Comparison of ENCODE assay signal across 7 cellular contexts in the genomic region with DNA sequence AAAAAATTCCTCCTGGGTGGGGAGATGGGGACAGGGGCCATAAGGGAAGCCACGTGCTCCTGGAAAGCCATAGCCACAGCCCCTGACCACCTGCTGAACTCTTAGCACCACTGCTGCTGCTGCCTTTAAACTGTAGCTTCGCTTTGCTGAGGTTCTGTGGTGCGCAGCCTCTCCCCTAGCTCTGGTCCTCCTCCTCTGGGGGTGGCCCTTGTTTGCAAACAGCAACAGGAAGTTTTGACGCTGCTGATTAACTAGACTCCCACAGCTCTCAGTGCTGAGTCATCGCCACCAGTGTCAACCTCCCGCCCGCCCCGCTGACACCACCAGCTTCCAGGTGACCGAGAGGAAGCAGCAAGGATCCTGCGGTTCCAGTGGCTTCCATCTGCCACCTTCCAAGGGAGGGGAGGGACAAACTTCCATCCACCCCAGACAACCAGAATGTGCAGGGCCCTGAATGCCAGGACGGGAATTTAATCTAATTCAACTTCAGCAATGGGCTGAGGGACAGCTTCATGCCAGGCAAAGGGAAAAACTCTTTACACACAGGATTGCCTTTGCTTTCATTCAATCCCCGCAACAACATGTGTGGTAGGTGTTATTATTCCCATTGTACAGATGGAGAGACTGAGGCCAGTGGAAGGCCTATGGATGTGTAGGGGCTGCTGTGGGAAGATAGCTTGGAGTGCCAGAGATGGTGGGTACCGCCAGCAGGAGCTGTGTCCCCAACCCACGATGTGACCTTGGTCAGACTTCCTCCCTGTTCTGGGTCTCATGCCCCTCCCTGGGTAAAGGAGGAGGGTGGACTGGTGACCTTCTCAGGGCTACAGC. TPM values are rescaled to one million over a fixed set of nuclear protein-coding genes. Genes with fewer than 3 reads are reported as not detected.
DNase-seq lines count a peak whose midpoint lies in the region; ATAC-seq and TF ChIP-seq lines count a peak whose summit lies in the region.

No MANE protein-coding gene starts in this region.

- CTCF ChIA-PET in HCT116 (lab: Charles Lee): interaction anchor here (1.3 to 2.9 kb wide), 4 partner anchors 9 to 49 kb away, joined by 3 to 15 read pairs (median 6); no protein-coding TSS in a partner anchor
- CTCF ChIA-PET in activated CD4-positive, alpha-beta T cell treated with anti-CD3 and anti-CD28 coated beads for 36 hours (lab: Charles Lee): interaction anchor here (0.6 to 1.4 kb wide), 7 partner anchors 8 to 209 kb away, joined by 3 to 6 read pairs (median 3); no protein-coding TSS in a partner anchor

- TF ChIP-seq CTCF in HCT116 (IDR thresholded peaks at IDR 0.05 in 2 of 3, conservative IDR thresholded peaks at IDR 0.05 in 1 of 3; ENCODE audit: borderline replicate concordance in 1 of 3, insufficient read depth in 1 of 3, low read depth in 2 of 3, low read length in 2 of 3): no peak

- no peak overlapping the region for H2AFZ ChIP-seq in HCT116 (ENCODE audit: low read depth, low read length, poor library complexity, severe bottlenecking)

- H3K4me2 ChIP-seq in HCT116 (ENCODE audit: low read length): peak overlapping the region; percentile 69

- H3K4me1 ChIP-seq in HCT116 (ENCODE audit: control insufficient read depth in 1 of 2, insufficient read depth in 2 of 2, low read length in 2 of 2) (peaks cover 54 to 66% of the 10 kb centered on the region in 2 experiments), duodenal mucosa (ENCODE audit: control insufficient read depth in 1 of 2, insufficient read depth in 2 of 2, low read length in 2 of 2) (peaks cover 32 to 35% of the 10 kb centered on the region in 2 donors)

- no peaks in the 10 kb centered on the region for H3K27me3 ChIP-seq in HCT116 (ENCODE audit: insufficient read depth, low read length)
- H3K27me3 ChIP-seq in MG63: no peaks in the 10 kb centered on the region
- H3K27me3 ChIP-seq in duodenal mucosa (ENCODE audit: control insufficient read depth in 1 of 2, insufficient read depth in 2 of 2, low read length in 2 of 2): no peaks in the 10 kb centered on the region

- no peak for TF ChIP-seq RAD21 in HCT116 (IDR thresholded peaks at IDR 0.05; ENCODE audit: low read depth)

- H3K9ac ChIP-seq in HCT116 (ENCODE audit: low read length) (peak overlapping the region; percentile 47), duodenal mucosa (ENCODE audit: low read depth in 1 of 2, low read length in 2 of 2) (peak overlapping the region; percentile 9 to 45)

- POLR2A ChIA-PET in HCT116 (lab: Charles Lee): interaction anchor here (0.8 to 1.5 kb wide), 3 partner anchors 19 to 46 kb away, joined by 3 read pairs; no protein-coding TSS in a partner anchor
- POLR2A ChIA-PET in activated CD4-positive, alpha-beta T cell treated with anti-CD3 and anti-CD28 coated beads for 36 hours (lab: Charles Lee): interaction anchor here (0.6 to 0.7 kb wide), 2 partner anchors 37 to 75 kb away, joined by 3 read pairs; partner anchors contain the start of gene KATNB1

- RAD21 ChIA-PET in HCT116 (lab: Charles Lee; ENCODE audit: low non-redundant PET in 1 of 2, low total read pairs in 2 of 2, uncharacterized antibody in 2 of 2, unreplicated experiment in 2 of 2): interaction anchor here in 1 of 2 experiments (0.6 to 1.2 kb wide), 2 partner anchors 9 to 53 kb away, joined by 3 read pairs; partner anchors contain the start of gene KIFC3

- no peak overlapping the region for H3K4me3 Mint-ChIP-seq in activated CD4-positive, alpha-beta T cell treated with anti-CD3 and anti-CD28 coated beads for 36 hours
- no peak overlapping the region for H3K4me3 Mint-ChIP-seq in stimulated activated naive B cell treated with anti-CD40 and anti-IgM and Interleukin-4, amounts not matched to agents 10 μg/mL and 1 μg/mL and 100 μg/mL, for 72 hours

- H3K27ac ChIP-seq in HCT116 (ENCODE audit: low read depth, low read length) (peak overlapping the region; percentile 71), duodenal mucosa (ENCODE audit: low read depth, low read length) (peak overlapping the region; percentile 63)

- intact Hi-C loops in HCT116 (cut with micrococcal nuclease): no loop called here
- intact Hi-C loops in activated CD4-positive, alpha-beta T cell treated with anti-CD3 and anti-CD28 coated beads for 36 hours (cut with DNase I, micrococcal nuclease): loop anchor here in 1 of 2 experiments (1.0 to 2.0 kb wide), 2 partner anchors 8 to 190 kb away; partner anchors contain the start of genes KIFC3, USB1 and ZNF319

- H3K4me3 ChIP-seq in HCT116 (replicated peaks in 1 of 2; ENCODE audit: low read depth in 1 of 2, low read length in 2 of 2): peak overlapping the region in 1 of 2 experiments; percentile 24; a peak in 2 of 4 replicates
- H3K4me3 ChIP-seq in MG63: no peak overlapping the region
- H3K4me3 ChIP-seq in duodenal mucosa (ENCODE audit: low read depth in 1 of 2, low read length in 2 of 2): peak overlapping the region; percentile 32 to 33

- peak overlapping the region; percentile 27 for H3K27ac Mint-ChIP-seq in activated CD4-positive, alpha-beta T cell treated with anti-CD3 and anti-CD28 coated beads for 36 hours
- H3K27ac Mint-ChIP-seq in stimulated activated naive B cell treated with anti-CD40 and anti-IgM and Interleukin-4, amounts not matched to agents 10 μg/mL and 1 μg/mL and 100 μg/mL, for 72 hours: peak overlapping the region; percentile 59

- H3K36me3 ChIP-seq in HCT116 (ENCODE audit: control insufficient read depth in 1 of 2, insufficient read depth in 2 of 2, low read length in 2 of 2): no peaks in the 10 kb centered on the region
- no peaks in the 10 kb centered on the region for H3K36me3 ChIP-seq in MG63
- no peaks in the 10 kb centered on the region for H3K36me3 ChIP-seq in duodenal mucosa (ENCODE audit: control insufficient read depth in 1 of 2, insufficient read depth in 2 of 2, low read length in 2 of 2)

- peaks cover 15% of the 10 kb centered on the region for H3K27me3 Mint-ChIP-seq in activated CD4-positive, alpha-beta T cell treated with anti-CD3 and anti-CD28 coated beads for 36 hours
- peaks cover 57 to 62% of the 10 kb centered on the region in 2 donors for H3K27me3 Mint-ChIP-seq in stimulated activated naive B cell treated with anti-CD40 and anti-IgM and Interleukin-4, amounts not matched to agents 10 μg/mL and 1 μg/mL and 100 μg/mL, for 72 hours

- H3K79me2 ChIP-seq in HCT116 (ENCODE audit: insufficient read depth, low read length): no peaks in the 10 kb centered on the region

- no peaks in the 10 kb centered on the region for H4K20me1 ChIP-seq in HCT116 (ENCODE audit: insufficient read depth)

- BruUV-seq in HCT116 (replicated peaks; lab: Mats Ljungman, UMichigan): no TSS peak

- ATAC-seq in GM18502 (IDR thresholded peaks at IDR 0.05; ENCODE audit: poor library complexity, unreplicated experiment) (peak; percentile 100), HCT116 (peak; percentile 88)
- peak; percentile 97 for ATAC-seq in activated CD4-positive, alpha-beta T cell treated with anti-CD3 and anti-CD28 coated beads for 36 hours
- peak; percentile 92 to 93 for ATAC-seq in stimulated activated naive B cell treated with anti-CD40 and anti-IgM and Interleukin-4, amounts not matched to agents 10 μg/mL and 1 μg/mL and 100 μg/mL, for 72 hours (replicated peaks)

- DNase-seq in HCT116 (ENCODE audit: low read depth, low spot score) (peak; percentile 82), MG63 (peak; percentile 89), myocyte (ENCODE audit: low read depth) (peak; percentile 94)
- peak; percentile 87 for DNase-seq in activated CD4-positive, alpha-beta T cell treated with anti-CD3 and anti-CD28 coated beads for 36 hours
- DNase-seq in stimulated activated naive B cell treated with anti-CD40 and anti-IgM and Interleukin-4, amounts not matched to agents 10 μg/mL and 1 μg/mL and 100 μg/mL, for 72 hours: peak; percentile 44

- H3K9me3 Mint-ChIP-seq in activated CD4-positive, alpha-beta T cell treated with anti-CD3 and anti-CD28 coated beads for 36 hours (ENCODE audit: low read depth): no peaks in the 10 kb centered on the region
- no peaks in the 10 kb centered on the region for H3K9me3 Mint-ChIP-seq in stimulated activated naive B cell treated with anti-CD40 and anti-IgM and Interleukin-4, amounts not matched to agents 10 μg/mL and 1 μg/mL and 100 μg/mL, for 72 hours

- peak; percentile 46 for TF ChIP-seq POLR2A in HCT116 (IDR thresholded peaks at IDR 0.05; ENCODE audit: borderline replicate concordance, extremely low read depth, insufficient read depth, insufficient read length)

- H3K9me3 ChIP-seq in HCT116 (ENCODE audit: control insufficient read depth in 1 of 2, insufficient read depth in 1 of 2, low read depth in 1 of 2, low read length in 2 of 2): no peaks in the 10 kb centered on the region
- no peaks in the 10 kb centered on the region for H3K9me3 ChIP-seq in MG63
- H3K9me3 ChIP-seq in duodenal mucosa (ENCODE audit: control insufficient read depth in 1 of 2, low read length in 2 of 2): no peaks in the 10 kb centered on the region

- peaks cover 23% of the 10 kb centered on the region for H3K4me1 Mint-ChIP-seq in activated CD4-positive, alpha-beta T cell treated with anti-CD3 and anti-CD28 coated beads for 36 hours
- H3K4me1 Mint-ChIP-seq in stimulated activated naive B cell treated with anti-CD40 and anti-IgM and Interleukin-4, amounts not matched to agents 10 μg/mL and 1 μg/mL and 100 μg/mL, for 72 hours: peaks cover 11 to 21% of the 10 kb centered on the region in 2 donors

- H3K9me2 ChIP-seq in HCT116 (ENCODE audit: insufficient read depth): no peaks in the 10 kb centered on the region

- no peaks in the 10 kb centered on the region for H3K36me3 Mint-ChIP-seq in activated CD4-positive, alpha-beta T cell treated with anti-CD3 and anti-CD28 coated beads for 36 hours (ENCODE audit: low read depth)
- no peaks in the 10 kb centered on the region for H3K36me3 Mint-ChIP-seq in stimulated activated naive B cell treated with anti-CD40 and anti-IgM and Interleukin-4, amounts not matched to agents 10 μg/mL and 1 μg/mL and 100 μg/mL, for 72 hours

TF ChIP-seq in HCT116, 20 proteins besides CTCF, POLR2A, EP300 and RAD21 (continues in another document):
- TF ChIP-seq ELF1 (IDR thresholded peaks at IDR 0.05; ENCODE audit: borderline replicate concordance, low read depth) (no peak), TCF7L2 (IDR thresholded peaks at IDR 0.05; ENCODE audit: borderline replicate concordance, extremely low read depth, insufficient read depth, insufficient read length) (peak; percentile 12), YY1 (IDR thresholded peaks at IDR 0.05; ENCODE audit: extremely low read depth, insufficient replicate concordance, low read depth, low read length) (no peak), POLR2AphosphoS5 (IDR thresholded peaks at IDR 0.05; ENCODE audit: low read depth, low read length) (peak; percentile 71), SP1 (IDR thresholded peaks at IDR 0.05; ENCODE audit: low read depth) (peak; percentile 83)

RNA-seq across cellular contexts. Expression of gene KIFC3, which starts 8.1 kb away (rescaled TPM):
- 31.9 TPM for total RNA-seq in HCT116 (2021; ENCODE audit: unreplicated experiment)
- polyA plus RNA-seq in HCT116 (2012): 28.9 and 41.1 TPM in 2 replicates
- 196 and 322 TPM in 2 replicates for total RNA-seq in MG63 (2014; rRNA removed; shearing (Covaris generic); ENCODE audit: low replicate concordance)
- under 1 TPM; 0.32 to 0.66 TPM for total RNA-seq in activated CD4-positive, alpha-beta T cell treated with anti-CD3 and anti-CD28 coated beads for 36 hours
- total RNA-seq in myocyte: 55.6 and 64.5 TPM in 2 replicates
- 48.3 TPM for polyA plus RNA-seq in myocyte (2012)

Comparison
In these comparisons a context has a peak if more than half of its experiments do, and no peak if none do; other contexts are left out.
1. DNase-seq: peak in every context shown above with its lines; median percentile 94 in myocyte; 89 in MG63; 87 in activated CD4-positive, alpha-beta T cell treated with anti-CD3 and anti-CD28 coated beads for 36 hours; 82 in HCT116; 44 in stimulated activated naive B cell treated with anti-CD40 and anti-IgM and Interleukin-4, amounts not matched to agents 10 μg/mL and 1 μg/mL and 100 μg/mL, for 72 hours.
2. RNA of gene KIFC3, which starts 8.1 kb away (total RNA-seq): 196 to 322 TPM in MG63, 55.6 to 64.5 TPM in myocyte and 31.9 TPM in HCT116 (single experiment); 0.32 to 0.66 TPM in activated CD4-positive, alpha-beta T cell treated with anti-CD3 and anti-CD28 coated beads for 36 hours; every median in the first group is over 10 times any median in the second.
3. Peak in every context shown above with its lines, with median percentiles within 50 percentile points of each other: ATAC-seq.